In the genomic region with DNA sequence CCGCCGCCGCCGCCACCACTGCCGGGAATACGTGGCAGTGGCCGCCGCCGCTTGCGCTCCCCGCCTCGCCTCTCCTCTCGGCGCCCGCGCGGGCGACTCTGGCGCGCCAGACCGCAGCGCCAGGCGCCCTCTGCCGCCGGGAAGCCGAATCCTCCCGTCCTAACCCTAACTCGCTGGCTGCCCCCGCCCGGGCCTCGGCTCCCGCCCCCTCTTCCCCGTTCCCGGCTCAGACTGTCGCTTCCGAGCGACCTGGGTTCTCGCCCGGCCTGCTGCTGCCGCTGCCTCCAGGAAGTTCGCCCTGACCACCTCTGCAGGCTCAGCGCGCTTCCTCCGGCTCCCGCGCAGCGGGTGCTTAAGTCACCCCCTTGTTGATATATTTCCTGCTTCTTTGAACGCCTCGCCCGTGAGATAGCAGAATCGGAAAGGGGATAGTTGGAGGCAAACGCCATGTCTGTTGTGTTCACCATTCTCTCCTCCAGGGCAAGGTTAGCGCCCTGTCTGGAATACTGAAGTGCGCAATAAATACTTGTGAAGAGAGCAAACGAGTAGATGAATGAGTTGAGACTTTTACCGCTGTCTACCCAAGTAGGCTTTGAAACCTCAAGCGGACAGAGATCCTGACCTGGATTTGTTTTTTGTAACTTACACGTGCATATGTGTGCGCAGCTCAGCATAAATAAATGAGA, we compare ENCODE assay signal across 1 cellular context.
TF ChIP-seq lines count a peak whose summit lies in the region.

A gene with protein sequence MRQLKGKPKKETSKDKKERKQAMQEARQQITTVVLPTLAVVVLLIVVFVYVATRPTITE (minus strand): TSS at position 100 of the 686 bp plus-strand sequence. CDS start 64,202 bp downstream, outside the sequence.

TF ChIP-seq in HepG2, 621 proteins besides CTCF, POLR2A, EP300 and RAD21 (continued from another document and continues in another):
- no peak for TF ChIP-seq ZNF430 (CRISPR knock-in tag; IDR thresholded peaks at IDR 0.05)
- TF ChIP-seq, protein P1, sequence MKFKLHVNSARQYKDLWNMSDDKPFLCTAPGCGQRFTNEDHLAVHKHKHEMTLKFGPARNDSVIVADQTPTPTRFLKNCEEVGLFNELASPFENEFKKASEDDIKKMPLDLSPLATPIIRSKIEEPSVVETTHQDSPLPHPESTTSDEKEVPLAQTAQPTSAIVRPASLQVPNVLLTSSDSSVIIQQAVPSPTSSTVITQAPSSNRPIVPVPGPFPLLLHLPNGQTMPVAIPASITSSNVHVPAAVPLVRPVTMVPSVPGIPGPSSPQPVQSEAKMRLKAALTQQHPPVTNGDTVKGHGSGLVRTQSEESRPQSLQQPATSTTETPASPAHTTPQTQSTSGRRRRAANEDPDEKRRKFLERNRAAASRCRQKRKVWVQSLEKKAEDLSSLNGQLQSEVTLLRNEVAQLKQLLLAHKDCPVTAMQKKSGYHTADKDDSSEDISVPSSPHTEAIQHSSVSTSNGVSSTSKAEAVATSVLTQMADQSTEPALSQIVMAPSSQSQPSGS (CRISPR knock-in tag; IDR thresholded peaks at IDR 0.05), result peak; percentile 37; the same call in 1 of the 2 replicates
- TF ChIP-seq ZSCAN25 (CRISPR knock-in tag; IDR thresholded peaks at IDR 0.05), result peak; percentile 90; the same call in 1 of the 2 replicates
- TF ChIP-seq ZNF878 (CRISPR knock-in tag; IDR thresholded peaks at IDR 0.05), result 0 out of 2 replicates have a peak, but pooled peaks have one; percentile 45
- TF ChIP-seq, protein P2, sequence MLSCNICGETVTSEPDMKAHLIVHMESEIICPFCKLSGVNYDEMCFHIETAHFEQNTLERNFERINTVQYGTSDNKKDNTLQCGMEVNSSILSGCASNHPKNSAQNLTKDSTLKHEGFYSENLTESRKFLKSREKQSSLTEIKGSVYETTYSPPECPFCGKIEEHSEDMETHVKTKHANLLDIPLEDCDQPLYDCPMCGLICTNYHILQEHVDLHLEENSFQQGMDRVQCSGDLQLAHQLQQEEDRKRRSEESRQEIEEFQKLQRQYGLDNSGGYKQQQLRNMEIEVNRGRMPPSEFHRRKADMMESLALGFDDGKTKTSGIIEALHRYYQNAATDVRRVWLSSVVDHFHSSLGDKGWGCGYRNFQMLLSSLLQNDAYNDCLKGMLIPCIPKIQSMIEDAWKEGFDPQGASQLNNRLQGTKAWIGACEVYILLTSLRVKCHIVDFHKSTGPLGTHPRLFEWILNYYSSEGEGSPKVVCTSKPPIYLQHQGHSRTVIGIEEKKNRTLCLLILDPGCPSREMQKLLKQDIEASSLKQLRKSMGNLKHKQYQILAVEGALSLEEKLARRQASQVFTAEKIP (CRISPR knock-in tag; IDR thresholded peaks at IDR 0.05; ENCODE audit: borderline replicate concordance), result no peak
- TF ChIP-seq HNF4A (CRISPR knock-in tag; IDR thresholded peaks at IDR 0.05), result 0 out of 2 replicates have a peak, but pooled peaks have one; percentile 13
- TF ChIP-seq, protein P3, sequence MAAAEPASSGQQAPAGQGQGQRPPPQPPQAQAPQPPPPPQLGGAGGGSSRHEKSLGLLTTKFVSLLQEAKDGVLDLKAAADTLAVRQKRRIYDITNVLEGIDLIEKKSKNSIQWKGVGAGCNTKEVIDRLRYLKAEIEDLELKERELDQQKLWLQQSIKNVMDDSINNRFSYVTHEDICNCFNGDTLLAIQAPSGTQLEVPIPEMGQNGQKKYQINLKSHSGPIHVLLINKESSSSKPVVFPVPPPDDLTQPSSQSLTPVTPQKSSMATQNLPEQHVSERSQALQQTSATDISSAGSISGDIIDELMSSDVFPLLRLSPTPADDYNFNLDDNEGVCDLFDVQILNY (CRISPR knock-in tag; conservative IDR thresholded peaks at IDR 0.05), result peak; percentile 56; the same call in 1 of the 2 replicates
- TF ChIP-seq RBM39 (IDR thresholded peaks at IDR 0.05; ENCODE audit: low read depth, low read length, poor library complexity, severe bottlenecking), result peak; percentile 68
- TF ChIP-seq BCL6 (CRISPR knock-in tag; IDR thresholded peaks at IDR 0.05), result peak; percentile 44
- TF ChIP-seq ZSCAN31 (CRISPR knock-in tag; IDR thresholded peaks at IDR 0.05; ENCODE audit: low read depth), result peak; percentile 71; the same call in 1 of the 2 replicates
- TF ChIP-seq MTF2 (CRISPR knock-in tag; IDR thresholded peaks at IDR 0.05; ENCODE audit: borderline replicate concordance), result no peak
- TF ChIP-seq ZC3H13 (CRISPR knock-in tag; IDR thresholded peaks at IDR 0.05), result no peak
- TF ChIP-seq ZNF24 (IDR thresholded peaks at IDR 0.05), result no peak
- TF ChIP-seq, protein P4, sequence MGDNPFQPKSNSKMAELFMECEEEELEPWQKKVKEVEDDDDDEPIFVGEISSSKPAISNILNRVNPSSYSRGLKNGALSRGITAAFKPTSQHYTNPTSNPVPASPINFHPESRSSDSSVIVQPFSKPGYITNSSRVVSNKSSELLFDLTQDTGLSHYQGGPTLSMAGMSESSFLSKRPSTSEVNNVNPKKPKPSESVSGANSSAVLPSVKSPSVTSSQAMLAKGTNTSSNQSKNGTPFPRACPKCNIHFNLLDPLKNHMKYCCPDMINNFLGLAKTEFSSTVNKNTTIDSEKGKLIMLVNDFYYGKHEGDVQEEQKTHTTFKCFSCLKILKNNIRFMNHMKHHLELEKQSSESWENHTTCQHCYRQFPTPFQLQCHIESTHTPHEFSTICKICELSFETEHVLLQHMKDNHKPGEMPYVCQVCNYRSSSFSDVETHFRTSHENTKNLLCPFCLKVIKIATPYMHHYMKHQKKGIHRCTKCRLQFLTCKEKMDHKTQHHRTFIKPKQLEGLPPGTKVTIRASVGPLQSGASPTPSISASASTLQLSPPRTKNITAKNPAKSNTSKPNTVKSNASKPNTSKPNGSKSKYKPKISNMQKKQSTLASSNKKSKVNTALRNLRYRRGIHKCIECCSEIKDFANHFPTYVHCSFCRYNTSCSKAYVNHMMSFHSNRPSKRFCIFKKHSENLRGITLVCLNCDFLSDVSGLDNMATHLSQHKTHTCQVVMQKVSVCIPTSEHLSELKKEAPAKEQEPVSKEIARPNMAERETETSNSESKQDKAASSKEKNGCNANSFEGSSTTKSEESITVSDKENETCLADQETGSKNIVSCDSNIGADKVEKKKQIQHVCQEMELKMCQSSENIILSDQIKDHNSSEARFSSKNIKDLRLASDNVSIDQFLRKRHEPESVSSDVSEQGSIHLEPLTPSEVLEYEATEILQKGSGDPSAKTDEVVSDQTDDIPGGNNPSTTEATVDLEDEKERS (CRISPR knock-in tag; IDR thresholded peaks at IDR 0.05), result peak; percentile 93
- TF ChIP-seq KAT7 (CRISPR knock-in tag; IDR thresholded peaks at IDR 0.05; ENCODE audit: borderline replicate concordance), result peak; percentile 65
- TF ChIP-seq, protein P5, sequence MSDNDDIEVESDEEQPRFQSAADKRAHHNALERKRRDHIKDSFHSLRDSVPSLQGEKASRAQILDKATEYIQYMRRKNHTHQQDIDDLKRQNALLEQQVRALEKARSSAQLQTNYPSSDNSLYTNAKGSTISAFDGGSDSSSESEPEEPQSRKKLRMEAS (IDR thresholded peaks at IDR 0.05), result peak; percentile 62; the same call in 1 of the 2 replicates
- TF ChIP-seq, protein P6, sequence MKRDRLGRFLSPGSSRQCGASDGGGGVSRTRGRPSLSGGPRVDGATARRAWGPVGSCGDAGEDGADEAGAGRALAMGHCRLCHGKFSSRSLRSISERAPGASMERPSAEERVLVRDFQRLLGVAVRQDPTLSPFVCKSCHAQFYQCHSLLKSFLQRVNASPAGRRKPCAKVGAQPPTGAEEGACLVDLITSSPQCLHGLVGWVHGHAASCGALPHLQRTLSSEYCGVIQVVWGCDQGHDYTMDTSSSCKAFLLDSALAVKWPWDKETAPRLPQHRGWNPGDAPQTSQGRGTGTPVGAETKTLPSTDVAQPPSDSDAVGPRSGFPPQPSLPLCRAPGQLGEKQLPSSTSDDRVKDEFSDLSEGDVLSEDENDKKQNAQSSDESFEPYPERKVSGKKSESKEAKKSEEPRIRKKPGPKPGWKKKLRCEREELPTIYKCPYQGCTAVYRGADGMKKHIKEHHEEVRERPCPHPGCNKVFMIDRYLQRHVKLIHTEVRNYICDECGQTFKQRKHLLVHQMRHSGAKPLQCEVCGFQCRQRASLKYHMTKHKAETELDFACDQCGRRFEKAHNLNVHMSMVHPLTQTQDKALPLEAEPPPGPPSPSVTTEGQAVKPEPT (CRISPR knock-in tag; IDR thresholded peaks at IDR 0.05; ENCODE audit: low read depth), result 0 out of 2 replicates have a peak, but pooled peaks have one; percentile 44
- TF ChIP-seq ZNF136 (CRISPR knock-in tag; IDR thresholded peaks at IDR 0.05; ENCODE audit: low read depth), result 0 out of 2 replicates have a peak, but pooled peaks have one; percentile 36
- TF ChIP-seq ZNF329 (CRISPR knock-in tag; IDR thresholded peaks at IDR 0.05; ENCODE audit: low read depth), result 0 out of 2 replicates have a peak, but pooled peaks have one; percentile 60
- no peak for TF ChIP-seq ZNF530 (CRISPR knock-in tag; IDR thresholded peaks at IDR 0.05; ENCODE audit: low read depth)
- peak; percentile 52; the same call in 1 of the 2 replicates for TF ChIP-seq DMAP1 (CRISPR knock-in tag; IDR thresholded peaks at IDR 0.05)
- TF ChIP-seq ZMYM4 (CRISPR knock-in tag; IDR thresholded peaks at IDR 0.05), result peak; percentile 81
- 0 out of 2 replicates have a peak, but pooled peaks have one; percentile 52 for TF ChIP-seq ZNF383 (CRISPR knock-in tag; IDR thresholded peaks at IDR 0.05; ENCODE audit: borderline replicate concordance)
- 0 out of 2 replicates have a peak, but pooled peaks have one; percentile 54 for TF ChIP-seq HIVEP1 (CRISPR knock-in tag; IDR thresholded peaks at IDR 0.05)
- TF ChIP-seq RNF2 (conservative IDR thresholded peaks at IDR 0.05; ENCODE audit: low read depth), result no peak
- 0 out of 2 replicates have a peak, but pooled peaks have one; percentile 40 for TF ChIP-seq ZFP1 (CRISPR knock-in tag; IDR thresholded peaks at IDR 0.05)
- TF ChIP-seq, protein P7, sequence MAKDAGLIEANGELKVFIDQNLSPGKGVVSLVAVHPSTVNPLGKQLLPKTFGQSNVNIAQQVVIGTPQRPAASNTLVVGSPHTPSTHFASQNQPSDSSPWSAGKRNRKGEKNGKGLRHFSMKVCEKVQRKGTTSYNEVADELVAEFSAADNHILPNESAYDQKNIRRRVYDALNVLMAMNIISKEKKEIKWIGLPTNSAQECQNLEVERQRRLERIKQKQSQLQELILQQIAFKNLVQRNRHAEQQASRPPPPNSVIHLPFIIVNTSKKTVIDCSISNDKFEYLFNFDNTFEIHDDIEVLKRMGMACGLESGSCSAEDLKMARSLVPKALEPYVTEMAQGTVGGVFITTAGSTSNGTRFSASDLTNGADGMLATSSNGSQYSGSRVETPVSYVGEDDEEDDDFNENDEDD (CRISPR knock-in tag; IDR thresholded peaks at IDR 0.05; ENCODE audit: borderline replicate concordance), result peak; percentile 50; the same call in 1 of the 2 replicates
- peak; percentile 72 for TF ChIP-seq XRCC5 (optimal IDR thresholded peaks at IDR 0.05; ENCODE audit: low read length)
- TF ChIP-seq KDM1A (CRISPR knock-in tag; IDR thresholded peaks at IDR 0.05), result peak; percentile 94
- TF ChIP-seq SMC3 (IDR thresholded peaks at IDR 0.05; ENCODE audit: low read length), result peak; percentile 23; the same call in 1 of the 2 replicates
- TF ChIP-seq ZNF230 (CRISPR knock-in tag; IDR thresholded peaks at IDR 0.05), result 0 out of 2 replicates have a peak, but pooled peaks have one; percentile 65
- peak; percentile 65; the same call in 1 of the 2 replicates for TF ChIP-seq ZNF792 (CRISPR knock-in tag; IDR thresholded peaks at IDR 0.05)
- TF ChIP-seq, protein P8, sequence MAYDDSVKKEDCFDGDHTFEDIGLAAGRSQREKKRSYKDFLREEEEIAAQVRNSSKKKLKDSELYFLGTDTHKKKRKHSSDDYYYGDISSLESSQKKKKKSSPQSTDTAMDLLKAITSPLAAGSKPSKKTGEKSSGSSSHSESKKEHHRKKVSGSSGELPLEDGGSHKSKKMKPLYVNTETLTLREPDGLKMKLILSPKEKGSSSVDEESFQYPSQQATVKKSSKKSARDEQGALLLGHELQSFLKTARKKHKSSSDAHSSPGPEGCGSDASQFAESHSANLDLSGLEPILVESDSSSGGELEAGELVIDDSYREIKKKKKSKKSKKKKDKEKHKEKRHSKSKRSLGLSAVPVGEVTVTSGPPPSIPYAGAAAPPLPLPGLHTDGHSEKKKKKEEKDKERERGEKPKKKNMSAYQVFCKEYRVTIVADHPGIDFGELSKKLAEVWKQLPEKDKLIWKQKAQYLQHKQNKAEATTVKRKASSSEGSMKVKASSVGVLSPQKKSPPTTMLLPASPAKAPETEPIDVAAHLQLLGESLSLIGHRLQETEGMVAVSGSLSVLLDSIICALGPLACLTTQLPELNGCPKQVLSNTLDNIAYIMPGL (CRISPR knock-in tag; IDR thresholded peaks at IDR 0.05; ENCODE audit: borderline replicate concordance in 1 of 2, low read depth in 1 of 2), result peak; percentile 84 to 86; a peak in 3 of 4 replicates
- peak; percentile 63; the same call in 1 of the 2 replicates for TF ChIP-seq ZNF543 (CRISPR knock-in tag; IDR thresholded peaks at IDR 0.05)
- 0 out of 2 replicates have a peak, but pooled peaks have one; percentile 19 for TF ChIP-seq ZNF614 (CRISPR knock-in tag; IDR thresholded peaks at IDR 0.05; ENCODE audit: borderline replicate concordance)
- 0 out of 2 replicates have a peak, but pooled peaks have one; percentile 25 for TF ChIP-seq ZNF264 (CRISPR knock-in tag; IDR thresholded peaks at IDR 0.05)
